ENCODE assay signal across 17 cellular contexts in the genomic region with DNA sequence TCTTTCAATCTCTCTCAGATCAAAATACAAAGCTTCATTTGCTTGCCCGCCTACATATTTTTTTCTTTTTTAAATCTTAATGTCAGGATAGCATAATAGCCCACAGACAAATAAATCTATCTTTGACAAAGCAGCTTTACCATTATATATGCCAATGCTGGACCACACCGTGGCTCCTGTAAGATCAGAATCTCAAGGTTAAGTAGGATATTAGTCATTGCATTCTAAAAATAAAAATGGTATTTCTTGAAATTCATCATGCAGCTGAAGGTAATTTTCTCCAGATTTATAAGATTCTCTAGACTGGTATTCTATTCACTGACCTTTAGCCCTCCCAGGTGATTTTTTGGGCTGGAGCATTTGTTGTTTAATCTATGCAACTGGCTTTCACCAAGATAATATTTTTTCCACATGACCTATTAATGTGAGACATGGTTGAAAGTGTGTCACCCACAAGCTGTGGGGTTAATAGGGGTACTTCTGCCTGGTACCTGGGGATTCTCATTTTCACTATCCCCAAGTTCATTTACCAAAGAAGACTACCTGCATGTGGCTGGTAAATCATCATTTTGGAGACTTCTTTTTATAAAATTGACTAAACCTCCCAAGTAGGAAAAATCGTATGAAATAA.
DNase-seq lines count a peak whose midpoint lies in the region; ATAC-seq and TF ChIP-seq lines count a peak whose summit lies in the region.
"Had no signal": no experiment of that assay in that cellular context is flagged by ENCODE, and none has a peak within 500 bp of the region (broad histone marks: within the 10 kb centered on the region; RNA-seq: fewer than 3 reads in every experiment).

No MANE protein-coding gene starts in this region.

- H3K36me3 ChIP-seq in endodermal cell (ENCODE audit: control insufficient read depth, insufficient read depth, low read length) (no peaks in the 10 kb centered on the region), H7 (replicated peaks; ENCODE audit: control insufficient read depth, insufficient read depth, low read length) (no peaks in the 10 kb centered on the region)
- H3K36me3 ChIP-seq: breast epithelium, colonic mucosa, neural progenitor cell had no signal

- peaks cover 8% of the 10 kb centered on the region for H3K4me1 Mint-ChIP-seq in endodermal cell
- H3K4me1 Mint-ChIP-seq: CD14-positive monocyte had no signal

- no peak overlapping the region for H3K9ac ChIP-seq in endodermal cell (ENCODE audit: extremely low read depth, low read length, poor library complexity, severe bottlenecking)
- H3K9ac ChIP-seq: neural progenitor cell had no signal

- no peak for TF ChIP-seq CTCF in endodermal cell (conservative IDR thresholded peaks at IDR 0.05)

- no peaks in the 10 kb centered on the region for H3K9me3 Mint-ChIP-seq in endodermal cell
- H3K9me3 Mint-ChIP-seq: effector memory CD8-positive, alpha-beta T cell; neural progenitor cell; T-helper 2 cell treated with Interferon-gamma antibody and Interleukin-4, amounts not matched to agents 5 μg/mL and 100 μg/mL, for 36 hours had no signal

- WGBS in endodermal cell (ENCODE audit: insufficient coverage in 1 of 2, insufficient read length in 1 of 2), 2 experiments: 50 to 90% methylated on average over 1 to 3 of the region's 3 CpGs

- H3K4me3 Mint-ChIP-seq in endodermal cell: no peak overlapping the region
- H3K4me3 Mint-ChIP-seq: CD14-positive monocyte; effector memory CD8-positive, alpha-beta T cell; neural progenitor cell; T-helper 2 cell treated with Interferon-gamma antibody and Interleukin-4, amounts not matched to agents 5 μg/mL and 100 μg/mL, for 36 hours had no signal

- ATAC-seq in GM18861 (IDR thresholded peaks at IDR 0.05; ENCODE audit: unreplicated experiment): peak; percentile 84
- peak; percentile 15 for ATAC-seq in GM19468 (IDR thresholded peaks at IDR 0.05; ENCODE audit: extremely low read depth, unreplicated experiment)
- ATAC-seq in HG03039 (IDR thresholded peaks at IDR 0.05; ENCODE audit: unreplicated experiment): peak; percentile 62
- ATAC-seq in SK-N-SH treated with all-trans-retinoic acid at 6 μM for 48 hours: peak; percentile 77
- ATAC-seq: effector memory CD8-positive, alpha-beta T cell had no signal

- no peak overlapping the region for H3K27ac Mint-ChIP-seq in endodermal cell
- H3K27ac Mint-ChIP-seq: CD14-positive monocyte; effector memory CD8-positive, alpha-beta T cell; neural progenitor cell; T-helper 2 cell treated with Interferon-gamma antibody and Interleukin-4, amounts not matched to agents 5 μg/mL and 100 μg/mL, for 36 hours had no signal

- H3K9me3 ChIP-seq in endodermal cell (ENCODE audit: control insufficient read depth, low read length): no peaks in the 10 kb centered on the region
- H3K9me3 ChIP-seq: breast epithelium, colonic mucosa had no signal

- H3K36me3 Mint-ChIP-seq in endodermal cell (ENCODE audit: low read depth): no peaks in the 10 kb centered on the region
- H3K36me3 Mint-ChIP-seq: CD14-positive monocyte, neural progenitor cell had no signal

- H3K27me3 ChIP-seq in endodermal cell (ENCODE audit: control insufficient read depth, insufficient read depth, low read length, poor library complexity, severe bottlenecking) (no peaks in the 10 kb centered on the region), H7 (ENCODE audit: control insufficient read depth, insufficient read depth, low read length) (no peaks in the 10 kb centered on the region)
- H3K27me3 ChIP-seq: breast epithelium, colonic mucosa, neural progenitor cell had no signal

- no peak overlapping the region for H3K27ac ChIP-seq in endodermal cell (ENCODE audit: low read depth, low read length)
- H3K27ac ChIP-seq: breast epithelium, colonic mucosa, neural progenitor cell had no signal

- peaks cover 7% of the 10 kb centered on the region for H3K4me1 ChIP-seq in endodermal cell (ENCODE audit: control insufficient read depth, insufficient read depth, low read length)
- H3K4me1 ChIP-seq: breast epithelium, colonic mucosa, neural progenitor cell had no signal

- no peak for DNase-seq in endodermal cell
- DNase-seq in NCI-H1105 (lab: John Stamatoyannopoulos, UW): no peak
- no peak for DNase-seq in activated CD8-positive, alpha-beta memory T cell treated with anti-CD3 and anti-CD28 coated beads, Interleukin-2, amount 50 U/mL, for 4 hours
- DNase-seq in H7: no peak
- DNase-seq: activated effector memory CD4-positive, alpha-beta T cell treated with anti-CD3 and anti-CD28 coated beads, Interleukin-2, amount 50 U/mL, for 16 hours; colonic mucosa; effector memory CD8-positive, alpha-beta T cell; EL; NCI-H187 had no signal

- H3K27me3 Mint-ChIP-seq in endodermal cell (ENCODE audit: insufficient read depth): no peaks in the 10 kb centered on the region
- H3K27me3 Mint-ChIP-seq: effector memory CD8-positive, alpha-beta T cell had no signal

- no peak overlapping the region for H3K4me3 ChIP-seq in endodermal cell (ENCODE audit: low read length)
- H3K4me3 ChIP-seq in H7 (ENCODE audit: insufficient read depth, low read depth, low read length): no peak overlapping the region
- H3K4me3 ChIP-seq: breast epithelium, colonic mucosa, neural progenitor cell had no signal

TF ChIP-seq in SK-N-SH treated with all-trans-retinoic acid at 6 μM for 48 hours, 23 proteins besides CTCF, POLR2A, EP300 and RAD21:
- TF ChIP-seq ISL1 (CRISPR knock-in tag; IDR thresholded peaks at IDR 0.05) (peak; percentile 55), PPARA (CRISPR knock-in tag; IDR thresholded peaks at IDR 0.05; ENCODE audit: borderline replicate concordance) (no peak)

Comparison
In these comparisons a context has a peak if more than half of its experiments do, and no peak if none do; other contexts are left out.
1. ATAC-seq: peak in every context shown above with its lines; median percentile 84 in GM18861; 77 in SK-N-SH treated with all-trans-retinoic acid at 6 μM for 48 hours; 62 in HG03039; 15 in GM19468.